In genomic region chr6:38943964-38944363, GRCh38 we compare ENCODE assay signal across 14 cellular contexts.
A peak's percentile ranks its signal among the peaks of the same experiment; 100 is the strongest.
DNase-seq lines count a peak whose midpoint lies in the region; ATAC-seq, FAIRE-seq and TF ChIP-seq lines count a peak whose summit lies in the region.
"Had no signal": no experiment of that assay in that cellular context is flagged by ENCODE, and none has a peak within 500 bp of the region (broad histone marks: within the 10 kb centered on the region; RNA-seq: fewer than 3 reads in every experiment).

No MANE protein-coding gene starts in this region.

- intact Hi-C loops in MCF 10A (cut with micrococcal nuclease) (no loop called here), mammary epithelial cell (cut with micrococcal nuclease) (no loop called here), GM12878 (cut with micrococcal nuclease; ENCODE audit: unreplicated experiment) (no loop called here)

- H3K27ac ChIP-seq in mammary epithelial cell (ENCODE audit: insufficient read depth, low read depth, low read length) (no peak overlapping the region), GM12878 (ENCODE audit: control insufficient read depth, insufficient read depth) (no peak overlapping the region), upper lobe of left lung (no peak overlapping the region)
- H3K27ac ChIP-seq: adrenal gland, foreskin keratinocyte, tibial artery had no signal

- no peak overlapping the region for H3K4me3 Mint-ChIP-seq in MCF 10A (ENCODE audit: unreplicated experiment)
- H3K4me3 Mint-ChIP-seq: activated CD8-positive, alpha-beta T cell treated with anti-CD3 and anti-CD28 coated beads for 36 hours; central memory CD8-positive, alpha-beta T cell had no signal

- H3K9me3 Mint-ChIP-seq in MCF 10A (ENCODE audit: unreplicated experiment): no peaks in the 10 kb centered on the region
- H3K9me3 Mint-ChIP-seq: activated CD8-positive, alpha-beta T cell treated with anti-CD3 and anti-CD28 coated beads for 36 hours; central memory CD8-positive, alpha-beta T cell had no signal

- no peaks in the 10 kb centered on the region for H3K27me3 Mint-ChIP-seq in MCF 10A (ENCODE audit: insufficient read depth, unreplicated experiment)
- H3K27me3 Mint-ChIP-seq: activated CD8-positive, alpha-beta T cell treated with anti-CD3 and anti-CD28 coated beads for 36 hours had no signal

- ATAC-seq in GM12878: peak; percentile 45; the same call in 1 of the 3 replicates
- ATAC-seq in upper lobe of left lung (ENCODE audit: low FRiP score in 2 of 2): no peak
- ATAC-seq: activated CD8-positive, alpha-beta T cell treated with anti-CD3 and anti-CD28 coated beads for 36 hours; foreskin keratinocyte had no signal

- no TSS peak for BruUV-seq in MCF 10A (replicated peaks; lab: Mats Ljungman, UMichigan)
- BruUV-seq in mammary epithelial cell (replicated peaks; lab: Mats Ljungman, UMichigan): no TSS peak
- no TSS peak for BruUV-seq in GM12878 (replicated peaks; lab: Mats Ljungman, UMichigan)

- TF ChIP-seq POLR2A in GM12878 (IDR thresholded peaks at IDR 0.05; ENCODE audit: low read depth, low read length): no peak
- TF ChIP-seq POLR2A in upper lobe of left lung (IDR thresholded peaks at IDR 0.05): no peak

- H3K9ac ChIP-seq in mammary epithelial cell (ENCODE audit: insufficient read depth, low read length) (no peak overlapping the region), GM12878 (ENCODE audit: control insufficient read depth, insufficient read depth, low read length) (no peak overlapping the region)

- H3K79me2 ChIP-seq in mammary epithelial cell (ENCODE audit: insufficient read depth, low read length) (no peaks in the 10 kb centered on the region), GM12878 (ENCODE audit: control insufficient read depth, insufficient read depth, low read length) (no peaks in the 10 kb centered on the region)

- WGBS in mammary epithelial cell (ENCODE audit: low coverage, missing lambda C conversion rate): 75% methylated on average over 4 of the region's 4 CpGs
- WGBS in GM12878 (ENCODE audit: insufficient coverage, insufficient replicate concordance, low lambda C conversion rate, missing lambda C conversion rate): 74% methylated on average over 4 of the region's 4 CpGs
- WGBS in upper lobe of left lung, 2 donors: 80 to 87% methylated on average over 4 of the region's 4 CpGs

- FAIRE-seq in GM12878 (lab: Jason Lieb, UNC): no peak

- in situ Hi-C loops in mammary epithelial cell (cut with MboI; ENCODE audit: low sequenced_read_pairs in 2 of 2) (no loop called here), GM12878 (cut with MboI) (no loop called here)

- H3K27ac Mint-ChIP-seq in MCF 10A (ENCODE audit: low read depth, unreplicated experiment): no peak overlapping the region
- H3K27ac Mint-ChIP-seq: activated CD8-positive, alpha-beta T cell treated with anti-CD3 and anti-CD28 coated beads for 36 hours had no signal

- TF ChIP-seq CTCF in MCF 10A (IDR thresholded peaks at IDR 0.05; ENCODE audit: unreplicated experiment): no peak
- peak in 1 of 2 donors; percentile 12 for TF ChIP-seq CTCF in mammary epithelial cell (conservative IDR thresholded peaks at IDR 0.05 in 1 of 2, IDR thresholded peaks at IDR 0.05 in 1 of 2; ENCODE audit: extremely low read depth in 1 of 2, insufficient read depth in 1 of 2, low read depth in 1 of 2, low read length in 2 of 2)
- 0 out of 6 replicates have a peak, but pooled peaks of 2 of the 3 experiments have one; percentile 15 to 22 for TF ChIP-seq CTCF in GM12878 (IDR thresholded peaks at IDR 0.05 in 2 of 3, conservative IDR thresholded peaks at IDR 0.05 in 1 of 3; ENCODE audit: control insufficient read depth in 2 of 3, extremely low read depth in 1 of 3, insufficient read depth in 1 of 3, low read depth in 3 of 3, low read length in 3 of 3)
- no peak for TF ChIP-seq CTCF in upper lobe of left lung (IDR thresholded peaks at IDR 0.05)

- H3K9me3 ChIP-seq in mammary epithelial cell (replicated peaks; ENCODE audit: insufficient read depth, low read length) (no peaks in the 10 kb centered on the region), GM12878 (replicated peaks; ENCODE audit: control insufficient read depth, insufficient read depth, low read length) (no peaks in the 10 kb centered on the region), upper lobe of left lung (no peaks in the 10 kb centered on the region)
- H3K9me3 ChIP-seq: adrenal gland, tibial artery had no signal

- H4K20me1 ChIP-seq in mammary epithelial cell (ENCODE audit: insufficient read depth, low read length): no peaks in the 10 kb centered on the region
- H4K20me1 ChIP-seq in GM12878 (ENCODE audit: control insufficient read depth, insufficient read depth): no peaks in the 10 kb centered on the region

- POLR2A ChIA-PET in MCF 10A (lab: Yijun Ruan, JAX): no interaction called here
- POLR2A ChIA-PET in GM12878 (lab: Charles Lee): no interaction called here

- dilution Hi-C loops in mammary epithelial cell (cut with HindIII; ENCODE audit: low sequenced_read_pairs): no loop called here

- CTCF ChIA-PET in MCF 10A (lab: Yijun Ruan, JAX) (interaction anchor here (0.8 to 0.9 kb wide), 2 partner anchors 72 to 365 kb away, joined by 3 to 5 read pairs; no protein-coding TSS in a partner anchor), mammary epithelial cell (lab: Charles Lee; ENCODE audit: low non-redundant PET) (no interaction called here), GM12878 (lab: Yijun Ruan, JAX) (interaction anchor here (1.4 kb wide), 1 partner anchor 72 kb away, joined by 7 read pairs; no protein-coding TSS in a partner anchor)

- H3K27me3 ChIP-seq in mammary epithelial cell (ENCODE audit: insufficient read depth, low read length) (peaks cover 2% of the 10 kb centered on the region), GM12878 (replicated peaks in 1 of 2; ENCODE audit: control insufficient read depth in 2 of 2, insufficient read depth in 2 of 2, low read length in 1 of 2) (peaks cover 0 to 3% of the 10 kb centered on the region in 2 experiments; a peak in 2 of 4 replicates), upper lobe of left lung (no peaks in the 10 kb centered on the region)
- H3K27me3 ChIP-seq: adrenal gland had no signal

- no peak overlapping the region for H2AFZ ChIP-seq in mammary epithelial cell (ENCODE audit: low read depth, low read length)
- H2AFZ ChIP-seq in GM12878 (ENCODE audit: control insufficient read depth, low read depth, low read length): no peak overlapping the region

- SMC1A ChIA-PET in GM12878 (lab: Charles Lee; ENCODE audit: uncharacterized antibody, unreplicated experiment): no interaction called here

- DNase-seq in MCF 10A (ENCODE audit: unreplicated experiment) (peak; percentile 5), mammary epithelial cell (no peak), NCI-H2029 treated with DMSO at 0.1 percent for 48 hours (lab: John Stamatoyannopoulos, UW) (peak; percentile 8), GM12878 (ENCODE audit: low read depth, low spot score) (no peak), NCI-H187 (lab: John Stamatoyannopoulos, UW) (no peak), NCI-H1092 treated with DMSO at 0.1 percent for 48 hours (lab: John Stamatoyannopoulos, UW) (no peak), upper lobe of left lung (no peak), NCI-H69 (lab: John Stamatoyannopoulos, UW) (no peak)
- DNase-seq: activated CD8-positive, alpha-beta T cell treated with anti-CD3 and anti-CD28 coated beads for 36 hours; adrenal gland; foreskin keratinocyte; tibial artery had no signal

- H3K4me2 ChIP-seq in mammary epithelial cell (ENCODE audit: insufficient read depth, low read depth, low read length) (no peak overlapping the region), GM12878 (ENCODE audit: control insufficient read depth, insufficient read depth) (no peak overlapping the region)
- H3K4me2 ChIP-seq: smooth muscle cell had no signal

- TF ChIP-seq EP300 in GM12878 (IDR thresholded peaks at IDR 0.05; ENCODE audit: borderline replicate concordance in 1 of 2, control insufficient read depth in 1 of 2, low read depth in 2 of 2, low read length in 2 of 2) (no peak), upper lobe of left lung (IDR thresholded peaks at IDR 0.05) (no peak)

- RAD21 ChIA-PET in GM12878 (lab: Charles Lee; ENCODE audit: unreplicated experiment): no interaction called here

- TF ChIP-seq RAD21 in GM12878 (IDR thresholded peaks at IDR 0.05; ENCODE audit: insufficient read depth, low read depth, low read length): no peak

- H3K36me3 ChIP-seq in mammary epithelial cell (ENCODE audit: insufficient read depth, low read length) (no peaks in the 10 kb centered on the region), GM12878 (ENCODE audit: control insufficient read depth in 2 of 2, insufficient read depth in 2 of 2, low read length in 1 of 2) (no peaks in the 10 kb centered on the region), upper lobe of left lung (no peaks in the 10 kb centered on the region)
- H3K36me3 ChIP-seq: adrenal gland, tibial artery had no signal

- H3K36me3 Mint-ChIP-seq in MCF 10A (ENCODE audit: insufficient read depth, unreplicated experiment): no peaks in the 10 kb centered on the region

- H3K4me3 ChIP-seq in mammary epithelial cell (replicated peaks in 1 of 3; ENCODE audit: insufficient read depth in 1 of 3, low read depth in 2 of 3, low read length in 3 of 3): no peak overlapping the region
- H3K4me3 ChIP-seq in GM12878: no peak overlapping the region
- H3K4me3 ChIP-seq in upper lobe of left lung: no peak overlapping the region
- H3K4me3 ChIP-seq: adrenal gland, smooth muscle cell, tibial artery had no signal

- H3K4me1 Mint-ChIP-seq in MCF 10A (ENCODE audit: insufficient read depth, unreplicated experiment): no peaks in the 10 kb centered on the region
- H3K4me1 Mint-ChIP-seq: central memory CD8-positive, alpha-beta T cell had no signal

- H3K4me1 ChIP-seq in mammary epithelial cell (ENCODE audit: insufficient read depth, low read length) (no peaks in the 10 kb centered on the region), GM12878 (ENCODE audit: control insufficient read depth, insufficient read depth, low read length) (no peaks in the 10 kb centered on the region), upper lobe of left lung (no peaks in the 10 kb centered on the region)
- H3K4me1 ChIP-seq: adrenal gland, foreskin keratinocyte, tibial artery had no signal

TF ChIP-seq in GM12878, 131 proteins besides CTCF, POLR2A, EP300 and RAD21:
- no peak for TF ChIP-seq ZZZ3 (IDR thresholded peaks at IDR 0.05; ENCODE audit: control insufficient read depth, insufficient read length, low read depth)
- 0 out of 2 replicates have a peak, but pooled peaks have one; percentile 32 for TF ChIP-seq PAX5 (IDR thresholded peaks at IDR 0.05; ENCODE audit: borderline replicate concordance, low read depth, low read length)

Comparison
In these comparisons a context has a peak if more than half of its experiments do, and no peak if none do; other contexts are left out.
1. DNase-seq: peak in MCF 10A (single experiment) and NCI-H2029 treated with DMSO at 0.1 percent for 48 hours (single experiment); none in mammary epithelial cell (single experiment), GM12878 (single experiment), NCI-H187 (0 of 2), NCI-H1092 treated with DMSO at 0.1 percent for 48 hours (single experiment), upper lobe of left lung (0 of 2) and NCI-H69 (single experiment).
2. CTCF ChIP-seq: peak in GM12878 (2 of 3); none in MCF 10A (single experiment) and upper lobe of left lung (0 of 6).